In genomic region chr10:117138838-117139580, GRCh38 we compare ENCODE assay signal across 1 cellular context.
TF ChIP-seq lines count a peak whose summit lies in the region.

No MANE protein-coding gene starts in this region.

TF ChIP-seq in HepG2, 621 proteins besides CTCF, POLR2A, EP300 and RAD21:
- TF ChIP-seq MTA1 (CRISPR knock-in tag; IDR thresholded peaks at IDR 0.05; ENCODE audit: borderline replicate concordance) (no peak), ZNF616 (CRISPR knock-in tag; IDR thresholded peaks at IDR 0.05; ENCODE audit: low read depth) (no peak), MYNN (CRISPR knock-in tag; IDR thresholded peaks at IDR 0.05; ENCODE audit: low read depth) (no peak), ZNF256 (CRISPR knock-in tag; conservative IDR thresholded peaks at IDR 0.05) (no peak), ZKSCAN8 (CRISPR knock-in tag; IDR thresholded peaks at IDR 0.05; ENCODE audit: borderline replicate concordance) (no peak)
- TF ChIP-seq, protein P1, sequence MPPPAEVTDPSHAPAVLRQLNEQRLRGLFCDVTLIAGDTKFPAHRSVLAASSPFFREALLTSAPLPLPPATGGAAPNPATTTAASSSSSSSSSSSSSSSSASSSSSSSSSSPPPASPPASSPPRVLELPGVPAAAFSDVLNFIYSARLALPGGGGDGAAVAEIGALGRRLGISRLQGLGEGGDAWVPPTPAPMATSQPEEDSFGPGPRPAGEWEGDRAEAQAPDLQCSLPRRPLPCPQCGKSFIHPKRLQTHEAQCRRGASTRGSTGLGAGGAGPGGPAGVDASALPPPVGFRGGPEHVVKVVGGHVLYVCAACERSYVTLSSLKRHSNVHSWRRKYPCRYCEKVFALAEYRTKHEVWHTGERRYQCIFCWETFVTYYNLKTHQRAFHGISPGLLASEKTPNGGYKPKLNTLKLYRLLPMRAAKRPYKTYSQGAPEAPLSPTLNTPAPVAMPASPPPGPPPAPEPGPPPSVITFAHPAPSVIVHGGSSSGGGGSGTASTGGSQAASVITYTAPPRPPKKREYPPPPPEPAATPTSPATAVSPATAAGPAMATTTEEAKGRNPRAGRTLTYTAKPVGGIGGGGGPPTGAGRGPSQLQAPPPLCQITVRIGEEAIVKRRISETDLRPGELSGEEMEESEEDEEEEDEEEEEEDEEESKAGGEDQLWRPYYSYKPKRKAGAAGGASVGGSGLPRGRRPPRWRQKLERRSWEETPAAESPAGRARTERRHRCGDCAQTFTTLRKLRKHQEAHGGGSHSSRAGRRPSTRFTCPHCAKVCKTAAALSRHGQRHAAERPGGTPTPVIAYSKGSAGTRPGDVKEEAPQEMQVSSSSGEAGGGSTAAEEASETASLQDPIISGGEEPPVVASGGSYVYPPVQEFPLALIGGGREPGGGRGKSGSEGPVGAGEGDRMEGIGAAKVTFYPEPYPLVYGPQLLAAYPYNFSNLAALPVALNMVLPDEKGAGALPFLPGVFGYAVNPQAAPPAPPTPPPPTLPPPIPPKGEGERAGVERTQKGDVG (CRISPR knock-in tag; IDR thresholded peaks at IDR 0.05; ENCODE audit: borderline replicate concordance), result no peak
- TF ChIP-seq, protein P2, sequence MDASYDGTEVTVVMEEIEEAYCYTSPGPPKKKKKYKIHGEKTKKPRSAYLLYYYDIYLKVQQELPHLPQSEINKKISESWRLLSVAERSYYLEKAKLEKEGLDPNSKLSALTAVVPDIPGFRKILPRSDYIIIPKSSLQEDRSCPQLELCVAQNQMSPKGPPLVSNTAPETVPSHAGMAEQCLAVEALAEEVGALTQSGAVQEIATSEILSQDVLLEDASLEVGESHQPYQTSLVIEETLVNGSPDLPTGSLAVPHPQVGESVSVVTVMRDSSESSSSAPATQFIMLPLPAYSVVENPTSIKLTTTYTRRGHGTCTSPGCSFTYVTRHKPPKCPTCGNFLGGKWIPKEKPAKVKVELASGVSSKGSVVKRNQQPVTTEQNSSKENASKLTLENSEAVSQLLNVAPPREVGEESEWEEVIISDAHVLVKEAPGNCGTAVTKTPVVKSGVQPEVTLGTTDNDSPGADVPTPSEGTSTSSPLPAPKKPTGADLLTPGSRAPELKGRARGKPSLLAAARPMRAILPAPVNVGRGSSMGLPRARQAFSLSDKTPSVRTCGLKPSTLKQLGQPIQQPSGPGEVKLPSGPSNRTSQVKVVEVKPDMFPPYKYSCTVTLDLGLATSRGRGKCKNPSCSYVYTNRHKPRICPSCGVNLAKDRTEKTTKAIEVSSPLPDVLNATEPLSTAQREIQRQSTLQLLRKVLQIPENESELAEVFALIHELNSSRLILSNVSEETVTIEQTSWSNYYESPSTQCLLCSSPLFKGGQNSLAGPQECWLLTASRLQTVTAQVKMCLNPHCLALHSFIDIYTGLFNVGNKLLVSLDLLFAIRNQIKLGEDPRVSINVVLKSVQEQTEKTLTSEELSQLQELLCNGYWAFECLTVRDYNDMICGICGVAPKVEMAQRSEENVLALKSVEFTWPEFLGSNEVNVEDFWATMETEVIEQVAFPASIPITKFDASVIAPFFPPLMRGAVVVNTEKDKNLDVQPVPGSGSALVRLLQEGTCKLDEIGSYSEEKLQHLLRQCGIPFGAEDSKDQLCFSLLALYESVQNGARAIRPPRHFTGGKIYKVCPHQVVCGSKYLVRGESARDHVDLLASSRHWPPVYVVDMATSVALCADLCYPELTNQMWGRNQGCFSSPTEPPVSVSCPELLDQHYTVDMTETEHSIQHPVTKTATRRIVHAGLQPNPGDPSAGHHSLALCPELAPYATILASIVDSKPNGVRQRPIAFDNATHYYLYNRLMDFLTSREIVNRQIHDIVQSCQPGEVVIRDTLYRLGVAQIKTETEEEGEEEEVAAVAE (CRISPR knock-in tag; IDR thresholded peaks at IDR 0.05; ENCODE audit: borderline replicate concordance), result no peak
